Comparison of ENCODE assay signal across 8 cellular contexts in the genomic region with DNA sequence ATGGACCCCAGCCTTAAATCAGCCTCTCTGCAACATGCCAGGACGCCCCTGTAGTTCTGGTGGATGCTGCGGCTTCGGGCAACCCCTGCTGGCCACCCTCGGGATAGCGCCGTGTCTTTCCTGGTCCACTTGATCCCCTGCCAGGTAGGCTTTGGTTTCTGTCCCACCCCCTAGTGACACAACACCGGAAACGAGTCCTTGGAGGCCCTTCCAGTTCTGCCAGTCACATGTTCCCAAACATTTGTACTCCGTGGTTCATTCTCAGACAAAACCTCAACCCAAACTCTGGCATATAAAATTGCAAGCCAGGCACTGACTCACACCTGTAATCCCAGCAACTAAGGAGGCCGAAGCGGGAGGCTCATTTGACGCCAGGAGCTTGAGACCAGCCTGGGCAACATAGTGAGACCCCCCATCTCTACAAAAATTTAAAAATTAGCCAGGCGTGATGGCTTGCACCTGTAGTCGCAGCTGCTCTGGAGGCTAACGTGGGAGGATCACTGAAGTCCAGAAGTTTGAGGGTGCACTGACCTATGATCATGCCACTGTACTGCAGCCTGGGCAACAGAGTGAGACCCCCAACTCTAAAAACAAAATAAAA. TPM values are rescaled to one million over a fixed set of nuclear protein-coding genes. Genes with fewer than 3 reads are reported as not detected.
DNase-seq lines count a peak whose midpoint lies in the region; ATAC-seq lines count a peak whose summit lies in the region.

No MANE protein-coding gene starts in this region.

- peak overlapping the region; percentile 20 for H3K27ac Mint-ChIP-seq in stimulated activated memory B cell treated with anti-CD40 and anti-IgM and Interleukin-4, amounts not matched to agents 10 μg/mL and 1 μg/mL and 100 μg/mL, for 72 hours

- peak; percentile 69 for ATAC-seq in HG03139 (IDR thresholded peaks at IDR 0.05; ENCODE audit: unreplicated experiment)
- peak; percentile 61 for ATAC-seq in stimulated activated memory B cell treated with anti-CD40 and anti-IgM and Interleukin-4, amounts not matched to agents 10 μg/mL and 1 μg/mL and 100 μg/mL, for 72 hours
- ATAC-seq in GM21723 (IDR thresholded peaks at IDR 0.05; ENCODE audit: unreplicated experiment): no peak

- peak; percentile 91 for DNase-seq in DMS79 treated with DMSO at 0.1 percent for 48 hours (lab: John Stamatoyannopoulos, UW)
- peak; percentile 83 for DNase-seq in NCI-H748 (lab: John Stamatoyannopoulos, UW; ENCODE audit: unreplicated experiment)
- peak; percentile 25 for DNase-seq in activated CD8-positive, alpha-beta memory T cell treated with anti-CD3 and anti-CD28 coated beads, Interleukin-2, amount 50 U/mL, for 24 hours (ENCODE audit: extremely low read depth)
- DNase-seq in epidermal melanocyte (ENCODE audit: insufficient read length, low spot score): peak; percentile 62
- DNase-seq in mucosa of gallbladder (ENCODE audit: low spot score): peak; percentile 81

- no peaks in the 10 kb centered on the region for H3K9me3 Mint-ChIP-seq in stimulated activated memory B cell treated with anti-CD40 and anti-IgM and Interleukin-4, amounts not matched to agents 10 μg/mL and 1 μg/mL and 100 μg/mL, for 72 hours

- H3K36me3 Mint-ChIP-seq in stimulated activated memory B cell treated with anti-CD40 and anti-IgM and Interleukin-4, amounts not matched to agents 10 μg/mL and 1 μg/mL and 100 μg/mL, for 72 hours: peaks cover 17% of the 10 kb centered on the region

- no peaks in the 10 kb centered on the region for H3K27me3 Mint-ChIP-seq in stimulated activated memory B cell treated with anti-CD40 and anti-IgM and Interleukin-4, amounts not matched to agents 10 μg/mL and 1 μg/mL and 100 μg/mL, for 72 hours

- peaks cover 10% of the 10 kb centered on the region for H3K4me1 Mint-ChIP-seq in stimulated activated memory B cell treated with anti-CD40 and anti-IgM and Interleukin-4, amounts not matched to agents 10 μg/mL and 1 μg/mL and 100 μg/mL, for 72 hours

- H3K4me3 Mint-ChIP-seq in stimulated activated memory B cell treated with anti-CD40 and anti-IgM and Interleukin-4, amounts not matched to agents 10 μg/mL and 1 μg/mL and 100 μg/mL, for 72 hours: peak overlapping the region; percentile 43

RNA-seq across cellular contexts. Expression of gene RASAL1, which starts 37.0 kb away (rescaled TPM):
- total RNA-seq in mucosa of gallbladder: 0.92 TPM

RNA-seq across cellular contexts. Expression of gene DTX1, which starts 42.0 kb away (rescaled TPM):
- 4.1 TPM for total RNA-seq in mucosa of gallbladder

RNA-seq across cellular contexts. Expression of gene CFAP73, which starts 51.0 kb away (rescaled TPM):
- total RNA-seq in mucosa of gallbladder: not detected

Comparison
In these comparisons a context has a peak if more than half of its experiments do, and no peak if none do; other contexts are left out.
1. DNase-seq: peak in every context shown above with its lines; median percentile 91 in DMS79 treated with DMSO at 0.1 percent for 48 hours; 83 in NCI-H748; 81 in mucosa of gallbladder; 62 in epidermal melanocyte; 25 in activated CD8-positive, alpha-beta memory T cell treated with anti-CD3 and anti-CD28 coated beads, Interleukin-2, amount 50 U/mL, for 24 hours.